1 cellular context compared by ENCODE assay signal in the genomic region with DNA sequence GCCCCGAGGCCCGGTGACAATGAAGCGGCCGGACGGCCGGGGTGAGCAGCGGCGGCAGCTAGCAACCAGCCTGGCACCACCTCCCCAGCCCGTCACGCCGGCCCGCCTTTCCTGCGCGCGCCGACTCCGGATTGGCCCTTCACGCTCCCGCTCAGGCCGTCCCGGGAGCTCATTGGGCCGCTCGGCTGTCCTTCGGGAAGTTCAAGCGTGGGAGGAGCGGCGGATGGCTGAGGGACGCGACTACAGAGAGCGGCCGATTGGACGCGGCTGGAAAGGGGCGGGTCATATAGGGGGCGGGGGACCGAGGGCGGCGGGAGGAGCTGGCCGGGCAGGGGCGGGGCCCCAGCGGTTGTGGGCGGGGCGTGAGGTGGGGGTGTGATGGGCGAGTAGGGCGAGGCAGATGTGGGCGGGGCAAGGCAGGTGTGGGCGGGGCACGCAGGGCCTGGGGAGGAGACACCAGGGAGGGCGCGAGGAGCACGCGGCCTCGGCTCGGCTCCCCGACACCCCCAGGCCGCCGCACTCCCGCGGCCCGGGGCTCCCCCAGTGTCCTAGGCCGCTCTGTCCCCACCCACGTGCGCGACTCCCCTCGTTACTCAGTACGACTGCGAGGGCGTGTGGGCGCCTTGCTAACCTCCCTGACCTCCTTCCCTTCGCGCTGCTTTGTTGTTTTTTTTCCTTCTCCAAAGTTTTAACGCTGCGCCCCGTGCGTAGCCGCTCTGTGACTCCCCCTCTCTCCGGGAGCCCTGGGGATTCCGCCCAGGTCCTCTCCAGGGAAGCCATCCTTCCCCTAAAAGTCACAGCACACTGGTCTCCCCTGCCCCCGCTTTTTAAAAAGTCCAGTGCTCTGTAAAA.
TF ChIP-seq lines count a peak whose summit lies in the region.

Gene CEP131, minus strand, starts transcription at position 60 of the 852 bp plus-strand sequence. CDS start 2,909 bp downstream, outside the sequence.

TF ChIP-seq in WTC11, 78 proteins besides CTCF, POLR2A, EP300 and RAD21 (continued from another document):
- TF ChIP-seq, protein P1, sequence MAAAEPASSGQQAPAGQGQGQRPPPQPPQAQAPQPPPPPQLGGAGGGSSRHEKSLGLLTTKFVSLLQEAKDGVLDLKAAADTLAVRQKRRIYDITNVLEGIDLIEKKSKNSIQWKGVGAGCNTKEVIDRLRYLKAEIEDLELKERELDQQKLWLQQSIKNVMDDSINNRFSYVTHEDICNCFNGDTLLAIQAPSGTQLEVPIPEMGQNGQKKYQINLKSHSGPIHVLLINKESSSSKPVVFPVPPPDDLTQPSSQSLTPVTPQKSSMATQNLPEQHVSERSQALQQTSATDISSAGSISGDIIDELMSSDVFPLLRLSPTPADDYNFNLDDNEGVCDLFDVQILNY (CRISPR knock-in tag; IDR thresholded peaks at IDR 0.05), result peak; percentile 78
- TF ChIP-seq SP1 (CRISPR knock-in tag; conservative IDR thresholded peaks at IDR 0.05), result peak; percentile 97
- TF ChIP-seq ZNF423 (CRISPR knock-in tag; IDR thresholded peaks at IDR 0.05), result peak; percentile 80
- TF ChIP-seq ZNF232 (CRISPR knock-in tag; IDR thresholded peaks at IDR 0.05), result peak; percentile 82
- peak; percentile 15; the same call in 1 of the 2 replicates for TF ChIP-seq ETV6 (CRISPR knock-in tag; IDR thresholded peaks at IDR 0.05)
- peak; percentile 60 for TF ChIP-seq GABPB1 (CRISPR knock-in tag; IDR thresholded peaks at IDR 0.05)
- TF ChIP-seq SMAD3 (CRISPR knock-in tag; IDR thresholded peaks at IDR 0.05; ENCODE audit: borderline replicate concordance), result 0 out of 2 replicates have a peak, but pooled peaks have one; percentile 50
- no peak for TF ChIP-seq MXD4 (CRISPR knock-in tag; IDR thresholded peaks at IDR 0.05; ENCODE audit: borderline replicate concordance)
- peak; percentile 98 for TF ChIP-seq NFYB (CRISPR knock-in tag; conservative IDR thresholded peaks at IDR 0.05; ENCODE audit: low read depth)
- TF ChIP-seq TEAD1 (CRISPR knock-in tag; IDR thresholded peaks at IDR 0.05), result 0 out of 2 replicates have a peak, but pooled peaks have one; percentile 45
- no peak for TF ChIP-seq IRF2 (CRISPR knock-in tag; IDR thresholded peaks at IDR 0.05; ENCODE audit: borderline replicate concordance, low read depth)
- 0 out of 2 replicates have a peak, but pooled peaks have one; percentile 24 for TF ChIP-seq TCF7 (CRISPR knock-in tag; IDR thresholded peaks at IDR 0.05; ENCODE audit: low read depth)
